8 cellular contexts compared by ENCODE assay signal in the genomic region with DNA sequence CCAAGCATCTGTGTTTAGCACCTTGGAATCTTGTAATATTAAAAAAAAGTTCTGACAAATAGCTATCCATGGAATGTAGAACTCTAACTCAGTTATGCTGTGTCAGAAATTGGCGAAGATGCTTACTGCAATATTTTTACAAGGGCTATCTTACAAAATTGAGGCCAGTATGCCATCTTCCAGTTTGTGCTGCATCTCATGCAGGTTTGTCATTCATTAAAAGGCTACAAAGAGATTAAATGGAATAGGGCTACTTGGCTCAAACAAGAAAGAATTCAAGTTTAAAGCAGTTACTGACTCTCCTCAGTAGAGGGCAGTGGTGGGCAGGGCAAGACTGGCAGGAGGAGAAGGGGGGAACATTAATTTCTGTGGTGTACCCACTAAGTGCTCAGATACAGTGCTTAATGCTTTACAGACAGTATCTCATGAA.
DNase-seq lines count a peak whose midpoint lies in the region; ATAC-seq and TF ChIP-seq lines count a peak whose summit lies in the region.

No MANE protein-coding gene starts in this region.

- H3K9me3 Mint-ChIP-seq in Calu3 (ENCODE audit: low read depth, unreplicated experiment): no peaks in the 10 kb centered on the region

- H3K4me3 ChIP-seq in HL-60 (replicated peaks; ENCODE audit: insufficient read depth, low read length) (no peak overlapping the region), astrocyte of the spinal cord (ENCODE audit: low read depth, low read length) (no peak overlapping the region)

- no peak overlapping the region for H3K4me3 Mint-ChIP-seq in Calu3 (ENCODE audit: low read depth, unreplicated experiment)

- no peaks in the 10 kb centered on the region for H3K27me3 ChIP-seq in HL-60 (ENCODE audit: insufficient read depth, poor library complexity, severe bottlenecking)

- intact Hi-C loops in Calu3 (cut with micrococcal nuclease; ENCODE audit: unreplicated experiment) (loop anchor here (1.0 to 5.0 kb wide), 4 partner anchors 56 to 175 kb away; no protein-coding TSS in a partner anchor), posterior vena cava (cut with DNase I) (no loop called here)

- H3K27ac ChIP-seq in HL-60 (replicated peaks): no peak overlapping the region

- peak; percentile 70 for TF ChIP-seq CTCF in Calu3 (IDR thresholded peaks at IDR 0.05; ENCODE audit: unreplicated experiment)
- TF ChIP-seq CTCF in HL-60 (IDR thresholded peaks at IDR 0.05; ENCODE audit: insufficient read depth, low read length): peak; percentile 16
- TF ChIP-seq CTCF in astrocyte of the spinal cord (IDR thresholded peaks at IDR 0.05; ENCODE audit: low read depth, low read length): peak; percentile 65

- H3K27me3 Mint-ChIP-seq in Calu3 (ENCODE audit: unreplicated experiment): no peaks in the 10 kb centered on the region

- BruUV-seq in Calu3 (replicated peaks; lab: Mats Ljungman, UMichigan): no TSS peak

- H3K27ac Mint-ChIP-seq in Calu3 (ENCODE audit: unreplicated experiment): no peak overlapping the region

- ATAC-seq in GM19035 (IDR thresholded peaks at IDR 0.05; ENCODE audit: unreplicated experiment): no peak

- CTCF ChIA-PET in Calu3 (lab: Charles Lee): interaction anchor here (1.0 kb wide), 2 partner anchors 66 to 156 kb away, joined by 3 to 4 read pairs; a partner anchor contains a TSS

- peak; percentile 43 for DNase-seq in Calu3
- peak in 1 of 2 experiments; percentile 2 for DNase-seq in HL-60 (ENCODE audit: low read depth in 1 of 2, low spot score in 1 of 2)
- DNase-seq in astrocyte of the spinal cord (ENCODE audit: low read depth, low spot score): peak; percentile 17
- DNase-seq in medulla oblongata (ENCODE audit: extremely low spot score): peak; percentile 61
- no peak for DNase-seq in activated CD8-positive, alpha-beta memory T cell treated with anti-CD3 and anti-CD28 coated beads, Interleukin-2, amount 50 U/mL, for 48 hours
- DNase-seq in posterior vena cava (ENCODE audit: low spot score): no peak
- DNase-seq in central memory CD4-positive, alpha-beta T cell: no peak

- no peaks in the 10 kb centered on the region for H3K4me1 Mint-ChIP-seq in Calu3 (ENCODE audit: low read depth, unreplicated experiment)

- in situ Hi-C loops in astrocyte of the spinal cord (cut with HindIII; ENCODE audit: low sequenced_read_pairs): no loop called here

- no peaks in the 10 kb centered on the region for H3K36me3 Mint-ChIP-seq in Calu3 (ENCODE audit: insufficient read depth, unreplicated experiment)

Comparison
In these comparisons a context has a peak if more than half of its experiments do, and no peak if none do; other contexts are left out.
1. DNase-seq: peak in Calu3 (single experiment), astrocyte of the spinal cord (single experiment) and medulla oblongata (single experiment); none in activated CD8-positive, alpha-beta memory T cell treated with anti-CD3 and anti-CD28 coated beads, Interleukin-2, amount 50 U/mL, for 48 hours (single experiment), posterior vena cava (single experiment) and central memory CD4-positive, alpha-beta T cell (single experiment).
2. CTCF ChIP-seq: peak in every context shown above with its lines; median percentile 70 in Calu3; 65 in astrocyte of the spinal cord; 16 in HL-60.